1 cellular context compared by ENCODE assay signal in genomic region chr5:124721336-124721735, GRCh38.
TF ChIP-seq lines count a peak whose summit lies in the region.

No MANE protein-coding gene starts in this region.

TF ChIP-seq in GM23338, 12 proteins besides CTCF, POLR2A, EP300 and RAD21 (continued from another document):
- TF ChIP-seq ZNF462 (CRISPR knock-in tag; IDR thresholded peaks at IDR 0.05) (no peak), EZH2 (IDR thresholded peaks at IDR 0.05; ENCODE audit: low read depth, unreplicated experiment) (no peak), STAT1 (IDR thresholded peaks at IDR 0.05; ENCODE audit: unreplicated experiment) (no peak), JUNB (IDR thresholded peaks at IDR 0.05; ENCODE audit: unreplicated experiment) (no peak), CREB1 (CRISPR knock-in tag; IDR thresholded peaks at IDR 0.05; ENCODE audit: low read depth) (no peak)
